ENCODE assay signal across 8 cellular contexts in the genomic region with DNA sequence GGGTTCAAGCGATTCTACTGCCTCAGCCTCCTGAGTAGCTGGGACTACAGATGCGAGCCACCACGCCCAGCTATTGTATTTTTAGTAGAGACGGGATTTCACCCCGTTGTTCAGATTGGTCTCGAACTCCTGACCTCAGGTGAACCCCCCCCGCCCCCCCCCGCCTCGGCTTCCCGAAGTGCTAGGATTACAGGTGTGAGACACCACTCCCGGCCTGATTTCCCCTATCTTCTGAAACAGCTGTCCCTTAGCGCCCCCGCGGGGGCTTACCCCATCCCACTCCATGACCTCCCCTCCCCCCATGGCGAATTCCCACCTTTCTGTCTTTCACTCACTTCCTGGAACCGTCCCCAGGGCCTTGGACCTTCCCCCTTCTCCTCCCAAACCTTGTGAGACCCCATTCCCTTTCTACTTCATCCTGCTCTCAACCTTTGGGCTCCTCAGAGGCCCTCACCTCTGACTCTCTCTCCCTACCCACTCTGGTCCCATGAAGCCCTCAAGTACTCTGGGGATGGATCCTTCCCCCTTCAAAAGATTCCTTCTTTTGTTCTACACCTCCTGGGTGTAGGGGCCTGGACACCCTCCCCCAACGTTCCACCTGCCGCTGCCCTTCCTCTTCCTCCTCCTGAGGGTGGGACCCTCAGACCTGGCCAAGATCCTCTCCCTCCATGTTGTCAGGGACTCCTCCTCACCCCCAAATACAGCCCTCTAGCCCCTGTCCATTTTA. TPM values are rescaled to one million over a fixed set of nuclear protein-coding genes. Genes with fewer than 3 reads are reported as not detected.
A peak's percentile ranks its signal among the peaks of the same experiment; 100 is the strongest.
DNase-seq lines count a peak whose midpoint lies in the region; FAIRE-seq and TF ChIP-seq lines count a peak whose summit lies in the region.

No MANE protein-coding gene starts in this region.

- peaks cover 0 to 7% of the 10 kb centered on the region in 2 donors for H3K27me3 Mint-ChIP-seq in CD8-positive, alpha-beta memory T cell

- no peaks in the 10 kb centered on the region for H3K36me3 ChIP-seq in CD8-positive, alpha-beta memory T cell (ENCODE audit: insufficient read depth, low read length)
- H3K36me3 ChIP-seq in OCI-LY3 (replicated peaks; ENCODE audit: low read depth, low read length) (peaks cover 22% of the 10 kb centered on the region), endothelial cell of umbilical vein (ENCODE audit: control insufficient read depth in 2 of 2, extremely low read depth in 1 of 2, insufficient read depth in 2 of 2, low read length in 2 of 2) (peaks cover 2 to 18% of the 10 kb centered on the region in 2 experiments), osteoblast (ENCODE audit: insufficient read depth, low read length) (peaks cover 30% of the 10 kb centered on the region)

- peak overlapping the region; percentile 89 to 97 (median 94) for H3K4me3 Mint-ChIP-seq in CD8-positive, alpha-beta memory T cell

- H3K4me2 ChIP-seq in OCI-LY3 (ENCODE audit: low read length) (peak overlapping the region; percentile 72), endothelial cell of umbilical vein (ENCODE audit: insufficient read depth, low read length) (peak overlapping the region; percentile 75), osteoblast (ENCODE audit: insufficient read depth, low read length) (peak overlapping the region; percentile 92)

- H3K4me1 Mint-ChIP-seq in CD8-positive, alpha-beta memory T cell = peaks cover 26 to 41% (median 29%) of the 10 kb centered on the region in 3 donors

- peaks cover 4 to 59% (median 5%) of the 10 kb centered on the region in 3 donors for H3K36me3 Mint-ChIP-seq in CD8-positive, alpha-beta memory T cell

- H3K4me1 ChIP-seq in CD8-positive, alpha-beta memory T cell (ENCODE audit: insufficient read depth, low read length) = peaks cover 14% of the 10 kb centered on the region
- H3K4me1 ChIP-seq in OCI-LY3 (ENCODE audit: low read length) (peaks cover 14% of the 10 kb centered on the region), endothelial cell of umbilical vein (ENCODE audit: control insufficient read depth, extremely low read depth, insufficient read depth, low read length) (peaks cover 10% of the 10 kb centered on the region), osteoblast (ENCODE audit: insufficient read depth, low read length) (peaks cover 11% of the 10 kb centered on the region)

- no peak for TF ChIP-seq CTCF in OCI-LY3 (IDR thresholded peaks at IDR 0.05; ENCODE audit: low read depth, low read length)
- no peak for TF ChIP-seq CTCF in endothelial cell of umbilical vein (IDR thresholded peaks at IDR 0.05; ENCODE audit: extremely low read depth in 1 of 2, insufficient read depth in 1 of 2, low read depth in 1 of 2, low read length in 2 of 2)
- TF ChIP-seq CTCF in osteoblast (IDR thresholded peaks at IDR 0.05; ENCODE audit: extremely low read depth, low read depth, low read length) = no peak

- H3K9me3 ChIP-seq in CD8-positive, alpha-beta memory T cell (ENCODE audit: low read length) = no peaks in the 10 kb centered on the region
- H3K9me3 ChIP-seq in OCI-LY3 (ENCODE audit: insufficient read depth, low read length) (no peaks in the 10 kb centered on the region), endothelial cell of umbilical vein (replicated peaks; ENCODE audit: control insufficient read depth, insufficient read depth, low read length) (no peaks in the 10 kb centered on the region), osteoblast (ENCODE audit: low read depth, low read length) (no peaks in the 10 kb centered on the region)

- POLR2A ChIA-PET in CD8-positive, alpha-beta memory T cell (lab: Charles Lee) = interaction anchor here (0.7 to 3.4 kb wide), 7 partner anchors 15 to 816 kb away, joined by 3 to 42 read pairs (median 16); a partner anchor contains a TSS
- POLR2A ChIA-PET in endothelial cell of umbilical vein (lab: Charles Lee) = interaction anchor here (1.4 to 2.1 kb wide), 2 partner anchors 13 to 14 kb away, joined by 5 to 6 read pairs; no protein-coding TSS in a partner anchor

- peak overlapping the region; percentile 93 for H3K4me3 ChIP-seq in CD8-positive, alpha-beta memory T cell (ENCODE audit: low read length)
- H3K4me3 ChIP-seq in OCI-LY3 (ENCODE audit: low read length) (peak overlapping the region; percentile 85), endothelial cell of umbilical vein (replicated peaks in 1 of 3; ENCODE audit: insufficient read depth in 1 of 3, low read depth in 1 of 3, low read length in 3 of 3) (peak overlapping the region; percentile 57 to 76 (median 75)), osteoblast (ENCODE audit: insufficient read depth, low read length) (peak overlapping the region; percentile 99)

- FAIRE-seq in endothelial cell of umbilical vein (lab: Jason Lieb, UNC) = no peak

- H3K9me3 Mint-ChIP-seq in CD8-positive, alpha-beta memory T cell = no peaks in the 10 kb centered on the region

- intact Hi-C loops in endothelial cell of umbilical vein (cut with micrococcal nuclease) = loop anchor here (1.0 to 2.0 kb wide), 3 partner anchors 14 to 49 kb away; a partner anchor contains a TSS

- no peaks in the 10 kb centered on the region for H3K9me1 ChIP-seq in endothelial cell of umbilical vein (replicated peaks; ENCODE audit: control insufficient read depth, extremely low read depth, insufficient read depth, low read length)

- no peak for TF ChIP-seq POLR2A in endothelial cell of umbilical vein (IDR thresholded peaks at IDR 0.05; ENCODE audit: low read depth, low read length)

- no TSS peak for BruUV-seq in endothelial cell of umbilical vein (replicated peaks; lab: Mats Ljungman, UMichigan)

- CTCF ChIA-PET in CD8-positive, alpha-beta memory T cell (lab: Charles Lee) = interaction anchor here (1.1 to 3.6 kb wide), 10 partner anchors 8 to 130 kb away, joined by 3 to 61 read pairs (median 6); a partner anchor contains a TSS
- CTCF ChIA-PET in endothelial cell of umbilical vein (lab: Charles Lee) = interaction anchor here (1.2 to 3.6 kb wide), 9 partner anchors 8 to 130 kb away, joined by 3 to 72 read pairs (median 16); a partner anchor contains a TSS

- H4K20me1 ChIP-seq in OCI-LY3 (ENCODE audit: insufficient read depth, low read length) (no peaks in the 10 kb centered on the region), endothelial cell of umbilical vein (replicated peaks; ENCODE audit: control insufficient read depth, extremely low read depth, insufficient read depth, low read length) (no peaks in the 10 kb centered on the region), osteoblast (ENCODE audit: insufficient read depth, low read length) (peaks cover 7% of the 10 kb centered on the region)

- dilution Hi-C loops in endothelial cell of umbilical vein (cut with MboI; ENCODE audit: extremely low pct_ligation_motif_present, low sequenced_read_pairs) = no loop called here

- H3K27ac ChIP-seq in CD8-positive, alpha-beta memory T cell (ENCODE audit: low read depth, low read length) = peak overlapping the region; percentile 97
- H3K27ac ChIP-seq in OCI-LY3 (ENCODE audit: low read length) (peak overlapping the region; percentile 93), endothelial cell of umbilical vein (ENCODE audit: insufficient read depth, low read depth, low read length) (peak overlapping the region; percentile 58), osteoblast (ENCODE audit: low read depth, low read length) (peak overlapping the region; percentile 97)

- H3K27ac Mint-ChIP-seq in CD8-positive, alpha-beta memory T cell = peak overlapping the region; percentile 98 to 100 (median 99)

- H3K27me3 ChIP-seq in CD8-positive, alpha-beta memory T cell (ENCODE audit: insufficient read depth, low read length, poor library complexity, severe bottlenecking) = no peaks in the 10 kb centered on the region
- H3K27me3 ChIP-seq in OCI-LY3 (ENCODE audit: low read depth, low read length) (no peaks in the 10 kb centered on the region), endothelial cell of umbilical vein (ENCODE audit: control insufficient read depth in 2 of 2, insufficient read depth in 2 of 2, low read length in 2 of 2) (no peaks in the 10 kb centered on the region), osteoblast (ENCODE audit: insufficient read depth, low read length) (no peaks in the 10 kb centered on the region)

- H3K9ac ChIP-seq in OCI-LY3 (ENCODE audit: low read length) (peak overlapping the region; percentile 90), endothelial cell of umbilical vein (replicated peaks; ENCODE audit: extremely low read depth, insufficient read depth, low read length) (peak overlapping the region; percentile 74)

- H2AFZ ChIP-seq in OCI-LY3 (ENCODE audit: low read depth, low read length) = no peak overlapping the region
- H2AFZ ChIP-seq in endothelial cell of umbilical vein (ENCODE audit: low read depth, low read length) = peak overlapping the region; percentile 65
- peak overlapping the region; percentile 67 for H2AFZ ChIP-seq in osteoblast (ENCODE audit: low read length)

- H3K79me2 ChIP-seq in OCI-LY3 (ENCODE audit: low read length) = peaks cover 35% of the 10 kb centered on the region
- peaks cover 4% of the 10 kb centered on the region for H3K79me2 ChIP-seq in endothelial cell of umbilical vein (ENCODE audit: control insufficient read depth, insufficient read depth, low read length)
- H3K79me2 ChIP-seq in osteoblast (ENCODE audit: insufficient read depth, low read length) = peaks cover 26% of the 10 kb centered on the region

- DNase-seq in CD8-positive, alpha-beta memory T cell = no peak
- DNase-seq in endothelial cell of umbilical vein (ENCODE audit: low read depth, low spot score) (no peak), osteoblast (ENCODE audit: insufficient read length, low spot score, missing footprints) (peak; percentile 58), midbrain (lab: John Stamatoyannopoulos, UW) (no peak), foreskin melanocyte (no peak), NCI-H2107 (lab: John Stamatoyannopoulos, UW) (no peak), OCI-M2 (lab: John Stamatoyannopoulos, UW; ENCODE audit: unreplicated experiment) (no peak)

RNA-seq across cellular contexts. Expression of a gene that starts 0.9 kb away (rescaled TPM):
- total RNA-seq in CD8-positive, alpha-beta memory T cell = 100 to 1,000 TPM; 114 to 126 TPM
- 170 TPM for polyA plus RNA-seq in CD8-positive, alpha-beta memory T cell
- total RNA-seq in endothelial cell of umbilical vein (199 and 202 TPM in 2 replicates), osteoblast (238 and 245 TPM in 2 replicates)
- 647 and 709 TPM in 2 replicates for polyA plus RNA-seq in endothelial cell of umbilical vein
- polyA plus RNA-seq in endothelial cell of umbilical vein (2011; cell fraction: cytosol; rRNA removed) = 461 and 466 TPM in 2 replicates
- 139 and 150 TPM in 2 replicates for polyA plus RNA-seq in endothelial cell of umbilical vein (2011; cell fraction: nucleus; rRNA removed)
- polyA plus RNA-seq in endothelial cell of umbilical vein (2012) = 296 and 368 TPM in 2 replicates
- 140 and 151 TPM in 2 replicates for polyA minus RNA-seq in endothelial cell of umbilical vein
- 201 TPM for polyA minus RNA-seq in endothelial cell of umbilical vein (2011; cell fraction: cytosol; rRNA and poly(A)+ RNA removed)
- polyA minus RNA-seq in endothelial cell of umbilical vein (2011; cell fraction: nucleus; rRNA and poly(A)+ RNA removed) = 13.9 and 15.3 TPM in 2 replicates

RNA-seq across cellular contexts. Expression of a gene that starts 1.5 kb away (rescaled TPM):
- 100 to 1,000 TPM; 327 to 332 TPM for total RNA-seq in CD8-positive, alpha-beta memory T cell
- 467 TPM for polyA plus RNA-seq in CD8-positive, alpha-beta memory T cell
- total RNA-seq in endothelial cell of umbilical vein (187 and 195 TPM in 2 replicates), osteoblast (104 and 123 TPM in 2 replicates)
- polyA plus RNA-seq in endothelial cell of umbilical vein = 396 and 575 TPM in 2 replicates
- polyA plus RNA-seq in endothelial cell of umbilical vein (2011; cell fraction: cytosol; rRNA removed) = 303 and 337 TPM in 2 replicates
- 125 and 141 TPM in 2 replicates for polyA plus RNA-seq in endothelial cell of umbilical vein (2011; cell fraction: nucleus; rRNA removed)
- polyA plus RNA-seq in endothelial cell of umbilical vein (2012) = 274 and 288 TPM in 2 replicates
- 69.7 and 76.8 TPM in 2 replicates for polyA minus RNA-seq in endothelial cell of umbilical vein
- polyA minus RNA-seq in endothelial cell of umbilical vein (2011; cell fraction: cytosol; rRNA and poly(A)+ RNA removed) = 147 TPM
- 14.4 and 23.9 TPM in 2 replicates for polyA minus RNA-seq in endothelial cell of umbilical vein (2011; cell fraction: nucleus; rRNA and poly(A)+ RNA removed)

RNA-seq across cellular contexts. Expression of a gene that starts 13.5 kb away (rescaled TPM):
- total RNA-seq in CD8-positive, alpha-beta memory T cell = 10 to 100 TPM; 52.2 to 54.3 TPM
- polyA plus RNA-seq in CD8-positive, alpha-beta memory T cell = 11.9 TPM
- total RNA-seq in endothelial cell of umbilical vein (37.4 and 38.0 TPM in 2 replicates), osteoblast (24.5 and 28.6 TPM in 2 replicates)
- polyA plus RNA-seq in endothelial cell of umbilical vein = 17.2 and 18.8 TPM in 2 replicates
- polyA plus RNA-seq in endothelial cell of umbilical vein (2011; cell fraction: cytosol; rRNA removed) = 13.8 and 18.9 TPM in 2 replicates
- polyA plus RNA-seq in endothelial cell of umbilical vein (2011; cell fraction: nucleus; rRNA removed) = 19.8 and 22.3 TPM in 2 replicates
- polyA plus RNA-seq in endothelial cell of umbilical vein (2012) = 15.0 and 26.5 TPM in 2 replicates
- 10.6 and 13.0 TPM in 2 replicates for polyA minus RNA-seq in endothelial cell of umbilical vein
- polyA minus RNA-seq in endothelial cell of umbilical vein (2011; cell fraction: cytosol; rRNA and poly(A)+ RNA removed) = 45.9 TPM
- 4.0 and 10.0 TPM in 2 replicates for polyA minus RNA-seq in endothelial cell of umbilical vein (2011; cell fraction: nucleus; rRNA and poly(A)+ RNA removed)

RNA-seq across cellular contexts. Expression of a gene that starts 18.7 kb away (rescaled TPM):
- not detected for total RNA-seq in CD8-positive, alpha-beta memory T cell
- not detected for polyA plus RNA-seq in CD8-positive, alpha-beta memory T cell
- total RNA-seq in endothelial cell of umbilical vein (not detected in 2 replicates), osteoblast (0.29 TPM in 1 of 2 replicates, not detected in the other)
- 0.11 and 0.67 TPM in 2 replicates for polyA plus RNA-seq in endothelial cell of umbilical vein
- polyA plus RNA-seq in endothelial cell of umbilical vein (2011; cell fraction: cytosol; rRNA removed) = 0.14 and 0.49 TPM in 2 replicates
- 0.48 TPM in 1 of 2 replicates, not detected in the other for polyA plus RNA-seq in endothelial cell of umbilical vein (2011; cell fraction: nucleus; rRNA removed)
- not detected in 2 replicates for polyA plus RNA-seq in endothelial cell of umbilical vein (2012)
- not detected in 2 replicates for polyA minus RNA-seq in endothelial cell of umbilical vein
- not detected for polyA minus RNA-seq in endothelial cell of umbilical vein (2011; cell fraction: cytosol; rRNA and poly(A)+ RNA removed)
- polyA minus RNA-seq in endothelial cell of umbilical vein (2011; cell fraction: nucleus; rRNA and poly(A)+ RNA removed) = not detected in 2 replicates

RNA-seq across cellular contexts. Expression of a gene that starts 21.1 kb away (rescaled TPM):
- 100 to 1,000 TPM; 101 to 105 TPM for total RNA-seq in CD8-positive, alpha-beta memory T cell
- polyA plus RNA-seq in CD8-positive, alpha-beta memory T cell = 45.6 TPM
- total RNA-seq in endothelial cell of umbilical vein = 1.8 TPM in 2 replicates
- 2.7 and 3.7 TPM in 2 replicates for polyA plus RNA-seq in endothelial cell of umbilical vein
- polyA plus RNA-seq in endothelial cell of umbilical vein (2011; cell fraction: cytosol; rRNA removed) = 2.0 and 2.8 TPM in 2 replicates
- 1.1 and 2.2 TPM in 2 replicates for polyA plus RNA-seq in endothelial cell of umbilical vein (2011; cell fraction: nucleus; rRNA removed)
- polyA plus RNA-seq in endothelial cell of umbilical vein (2012) = 2.4 and 4.3 TPM in 2 replicates
- polyA minus RNA-seq in endothelial cell of umbilical vein = 0.23 and 0.73 TPM in 2 replicates
- polyA minus RNA-seq in endothelial cell of umbilical vein (2011; cell fraction: cytosol; rRNA and poly(A)+ RNA removed) = 5.1 TPM
- polyA minus RNA-seq in endothelial cell of umbilical vein (2011; cell fraction: nucleus; rRNA and poly(A)+ RNA removed) = 0.29 and 0.77 TPM in 2 replicates
- 0.29 and 1.4 TPM in 2 replicates for total RNA-seq in osteoblast
